Comparison of ENCODE assay signal across 12 cellular contexts in the genomic region with DNA sequence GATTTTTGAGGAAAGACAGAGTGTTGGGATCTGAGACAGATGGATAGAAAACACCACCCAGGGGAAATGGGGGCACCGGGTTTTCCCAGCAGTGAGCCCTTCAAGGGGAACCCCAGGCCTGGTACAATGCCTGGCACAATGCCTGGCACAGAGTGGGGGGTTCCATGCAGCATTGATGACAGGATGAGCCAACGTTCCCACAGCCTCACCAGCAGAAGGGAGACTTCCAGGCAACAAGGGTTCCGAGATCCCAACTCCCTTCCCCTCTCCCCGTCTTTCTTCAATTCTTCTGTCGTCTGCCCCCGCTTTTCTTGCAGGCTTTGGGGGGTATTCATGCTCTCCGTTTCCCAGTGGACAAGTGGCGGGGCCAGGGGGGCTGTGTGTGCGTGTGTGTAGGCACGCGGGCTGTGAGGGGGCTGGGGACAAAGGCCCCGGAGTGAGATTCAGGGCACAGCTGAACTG.
A peak's percentile ranks its signal among the peaks of the same experiment; 100 is the strongest.
DNase-seq lines count a peak whose midpoint lies in the region; ATAC-seq and TF ChIP-seq lines count a peak whose summit lies in the region.
"Had no signal": no experiment of that assay in that cellular context is flagged by ENCODE, and none has a peak within 500 bp of the region (broad histone marks: within the 10 kb centered on the region; RNA-seq: fewer than 3 reads in every experiment).

No MANE protein-coding gene starts in this region.

- H3K4me3 ChIP-seq in ectodermal cell (ENCODE audit: insufficient read depth, low read depth, low read length) (no peak overlapping the region), mesodermal cell (ENCODE audit: extremely low read depth, insufficient read depth, low read length, poor library complexity, severe bottlenecking) (no peak overlapping the region), suprapubic skin (no peak overlapping the region)

- no peaks in the 10 kb centered on the region for H3K27me3 ChIP-seq in ectodermal cell (ENCODE audit: control insufficient read depth, insufficient read depth, low read length, poor library complexity, severe bottlenecking)
- no peaks in the 10 kb centered on the region for H3K27me3 ChIP-seq in suprapubic skin

- no peaks in the 10 kb centered on the region for H3K4me1 Mint-ChIP-seq in effector memory CD8-positive, alpha-beta T cell (ENCODE audit: low read depth in 2 of 2)

- no peak for ATAC-seq in effector memory CD8-positive, alpha-beta T cell (replicated peaks)

- no peak overlapping the region for H3K27ac Mint-ChIP-seq in effector memory CD8-positive, alpha-beta T cell
- H3K27ac Mint-ChIP-seq: dendritic cell treated with granulocyte-macrophage colony-stimulating factor and Interleukin-4, amounts not matched to agents 40 ng/mL and 50 ng/mL, for 4 days had no signal

- H3K9me3 ChIP-seq in ectodermal cell (ENCODE audit: control insufficient read depth, low read length) (no peaks in the 10 kb centered on the region), mesodermal cell (ENCODE audit: control insufficient read depth, low read length) (no peaks in the 10 kb centered on the region), suprapubic skin (no peaks in the 10 kb centered on the region)

- H3K36me3 Mint-ChIP-seq in effector memory CD8-positive, alpha-beta T cell (ENCODE audit: insufficient read depth), result no peaks in the 10 kb centered on the region

- TF ChIP-seq EP300 in suprapubic skin (IDR thresholded peaks at IDR 0.05), result no peak

- H3K9me3 Mint-ChIP-seq in effector memory CD8-positive, alpha-beta T cell, result no peaks in the 10 kb centered on the region
- H3K9me3 Mint-ChIP-seq: dendritic cell treated with granulocyte-macrophage colony-stimulating factor and Interleukin-4, amounts not matched to agents 40 ng/mL and 50 ng/mL, for 4 days had no signal

- peak; percentile 63 for DNase-seq in LHCN-M2 (ENCODE audit: low read depth)
- DNase-seq in suprapubic skin (ENCODE audit: low spot score in 2 of 2), result no peak
- no peak for DNase-seq in cerebellar nuclear complex (lab: John Stamatoyannopoulos, UW)
- DNase-seq in CD1c-positive myeloid dendritic cell (ENCODE audit: extremely low spot score), result no peak
- no peak for DNase-seq in putamen (ENCODE audit: low spot score)
- no peak for DNase-seq in effector memory CD8-positive, alpha-beta T cell
- DNase-seq: DND-41, midbrain, NCI-H1048 had no signal

- H3K36me3 ChIP-seq in ectodermal cell (ENCODE audit: control insufficient read depth, insufficient read depth, low read length) (no peaks in the 10 kb centered on the region), mesodermal cell (ENCODE audit: control insufficient read depth, insufficient read depth, low read length) (no peaks in the 10 kb centered on the region), suprapubic skin (no peaks in the 10 kb centered on the region)

- H3K4me3 Mint-ChIP-seq in effector memory CD8-positive, alpha-beta T cell, result no peak overlapping the region
- H3K4me3 Mint-ChIP-seq: dendritic cell treated with granulocyte-macrophage colony-stimulating factor and Interleukin-4, amounts not matched to agents 40 ng/mL and 50 ng/mL, for 4 days had no signal

- H3K4me1 ChIP-seq in ectodermal cell (ENCODE audit: control insufficient read depth, insufficient read depth, low read length) (peaks cover 70% of the 10 kb centered on the region), mesodermal cell (ENCODE audit: control insufficient read depth, insufficient read depth, low read length, poor library complexity, severe bottlenecking) (peaks cover 76% of the 10 kb centered on the region), suprapubic skin (peaks cover 81% of the 10 kb centered on the region)

- peaks cover 14 to 32% of the 10 kb centered on the region in 2 donors for H3K27me3 Mint-ChIP-seq in effector memory CD8-positive, alpha-beta T cell

- TF ChIP-seq CTCF in suprapubic skin (IDR thresholded peaks at IDR 0.05), result no peak

- TF ChIP-seq POLR2A in suprapubic skin (IDR thresholded peaks at IDR 0.05), result no peak

- peak overlapping the region; percentile 97 for H3K27ac ChIP-seq in ectodermal cell (ENCODE audit: insufficient read depth, low read depth, low read length, poor library complexity, severe bottlenecking)
- H3K27ac ChIP-seq in mesodermal cell (ENCODE audit: low read depth, low read length, severe bottlenecking), result peak overlapping the region; percentile 98
- H3K27ac ChIP-seq in suprapubic skin, result peak overlapping the region; percentile 92

- 11 to 16% methylated on average over 11 to 12 of the region's 12 CpGs for WGBS in ectodermal cell, 2 experiments
- WGBS in mesodermal cell (ENCODE audit: insufficient coverage in 2 of 2), 2 experiments, result 22 to 43% methylated on average over 1 to 9 of the region's 12 CpGs
- WGBS in suprapubic skin, result 20% methylated on average over 12 of the region's 12 CpGs
